1 cellular context compared by ENCODE assay signal in the genomic region with DNA sequence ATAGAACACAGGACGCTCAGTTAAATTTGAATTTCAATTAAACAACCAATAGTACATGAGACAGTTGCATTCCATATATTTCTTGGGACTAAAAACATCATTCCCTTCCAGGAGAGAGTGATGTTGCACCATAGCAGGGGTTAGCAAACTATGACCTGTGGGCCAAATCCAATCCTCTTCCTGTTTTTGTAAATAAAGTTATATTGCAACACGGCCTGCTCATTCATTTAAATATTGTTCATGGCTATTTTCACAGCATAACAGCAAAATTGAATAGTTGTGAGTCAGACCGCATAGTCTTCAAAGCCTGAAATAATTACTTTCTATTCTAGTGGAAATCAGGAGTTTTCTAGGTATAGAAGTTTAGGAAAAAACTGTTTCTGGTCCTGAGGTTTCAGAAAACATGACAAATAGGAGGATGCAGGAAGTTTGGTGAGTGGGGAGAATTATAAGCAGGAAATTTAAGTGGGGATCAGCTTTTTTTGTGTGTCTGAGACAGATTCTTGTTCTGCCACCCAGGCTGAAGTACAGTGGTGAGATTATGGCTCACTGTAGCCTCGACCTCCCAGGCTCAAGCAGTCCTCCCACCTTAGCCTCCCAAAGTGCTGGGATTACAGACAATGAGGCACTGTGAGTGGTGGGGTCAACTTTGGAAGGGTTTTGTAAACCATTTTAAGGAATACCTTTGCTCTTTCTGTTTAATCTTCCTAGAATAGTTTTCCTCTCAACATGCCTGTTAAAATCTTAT.
A peak's percentile ranks its signal among the peaks of the same experiment; 100 is the strongest.
TF ChIP-seq lines count a peak whose summit lies in the region.

No MANE protein-coding gene starts in this region.

TF ChIP-seq in HepG2, 621 proteins besides CTCF, POLR2A, EP300 and RAD21 (continued from another document and continues in another):
- TF ChIP-seq U2AF2 (IDR thresholded peaks at IDR 0.05; ENCODE audit: low read depth, low read length) (no peak), PBX2 (CRISPR knock-in tag; IDR thresholded peaks at IDR 0.05) (no peak), ETV5 (CRISPR knock-in tag; IDR thresholded peaks at IDR 0.05; ENCODE audit: borderline replicate concordance) (peak; percentile 84; the same call in 1 of the 2 replicates), RCOR2 (CRISPR knock-in tag; IDR thresholded peaks at IDR 0.05) (no peak), GLI4 (CRISPR knock-in tag; IDR thresholded peaks at IDR 0.05; ENCODE audit: borderline replicate concordance) (no peak), ZNF749 (CRISPR knock-in tag; IDR thresholded peaks at IDR 0.05; ENCODE audit: borderline replicate concordance) (no peak), MIXL1 (CRISPR knock-in tag; IDR thresholded peaks at IDR 0.05) (0 out of 2 replicates have a peak, but pooled peaks have one; percentile 12), ZNF841 (CRISPR knock-in tag; IDR thresholded peaks at IDR 0.05; ENCODE audit: borderline replicate concordance) (no peak), ZNF782 (CRISPR knock-in tag; IDR thresholded peaks at IDR 0.05; ENCODE audit: borderline replicate concordance) (no peak), SMC3 (IDR thresholded peaks at IDR 0.05; ENCODE audit: low read length) (no peak), AHR (CRISPR knock-in tag; IDR thresholded peaks at IDR 0.05) (no peak), ZNF230 (CRISPR knock-in tag; IDR thresholded peaks at IDR 0.05) (no peak), KDM2A (CRISPR knock-in tag; IDR thresholded peaks at IDR 0.05; ENCODE audit: borderline replicate concordance, low read depth) (no peak), ZNF121 (CRISPR knock-in tag; IDR thresholded peaks at IDR 0.05) (no peak), MYC (CRISPR knock-in tag; IDR thresholded peaks at IDR 0.05; ENCODE audit: borderline replicate concordance) (no peak), ZNF24 (IDR thresholded peaks at IDR 0.05) (no peak), MXD4 (CRISPR knock-in tag; IDR thresholded peaks at IDR 0.05) (no peak), STAT6 (CRISPR knock-in tag; IDR thresholded peaks at IDR 0.05; ENCODE audit: borderline replicate concordance) (no peak), THAP9 (CRISPR knock-in tag; IDR thresholded peaks at IDR 0.05; ENCODE audit: borderline replicate concordance) (no peak), GFI1 (CRISPR knock-in tag; IDR thresholded peaks at IDR 0.05; ENCODE audit: borderline replicate concordance) (no peak), GATAD2A (CRISPR knock-in tag; IDR thresholded peaks at IDR 0.05) (peak; percentile 91), IRX3 (CRISPR knock-in tag; IDR thresholded peaks at IDR 0.05; ENCODE audit: borderline replicate concordance, low read depth) (no peak), TMF1 (CRISPR knock-in tag; IDR thresholded peaks at IDR 0.05; ENCODE audit: low read depth) (no peak), FIP1L1 (IDR thresholded peaks at IDR 0.05; ENCODE audit: borderline replicate concordance, insufficient read depth, low read depth, low read length) (no peak), ZNF678 (CRISPR knock-in tag; IDR thresholded peaks at IDR 0.05) (no peak), CREB1 (IDR thresholded peaks at IDR 0.05) (no peak), CREB1 (CRISPR knock-in tag; IDR thresholded peaks at IDR 0.05) (no peak), ZNF446 (CRISPR knock-in tag; IDR thresholded peaks at IDR 0.05) (no peak), BCL3 (CRISPR knock-in tag; IDR thresholded peaks at IDR 0.05) (no peak), CHD4 (IDR thresholded peaks at IDR 0.05; ENCODE audit: borderline replicate concordance, low read length) (no peak), ARHGAP35 (CRISPR knock-in tag; IDR thresholded peaks at IDR 0.05; ENCODE audit: borderline replicate concordance) (no peak), REPIN1 (CRISPR knock-in tag; IDR thresholded peaks at IDR 0.05; ENCODE audit: borderline replicate concordance, low read depth) (no peak), ZFP1 (CRISPR knock-in tag; IDR thresholded peaks at IDR 0.05) (no peak), KDM1A (CRISPR knock-in tag; IDR thresholded peaks at IDR 0.05) (no peak)
- TF ChIP-seq, protein P1, sequence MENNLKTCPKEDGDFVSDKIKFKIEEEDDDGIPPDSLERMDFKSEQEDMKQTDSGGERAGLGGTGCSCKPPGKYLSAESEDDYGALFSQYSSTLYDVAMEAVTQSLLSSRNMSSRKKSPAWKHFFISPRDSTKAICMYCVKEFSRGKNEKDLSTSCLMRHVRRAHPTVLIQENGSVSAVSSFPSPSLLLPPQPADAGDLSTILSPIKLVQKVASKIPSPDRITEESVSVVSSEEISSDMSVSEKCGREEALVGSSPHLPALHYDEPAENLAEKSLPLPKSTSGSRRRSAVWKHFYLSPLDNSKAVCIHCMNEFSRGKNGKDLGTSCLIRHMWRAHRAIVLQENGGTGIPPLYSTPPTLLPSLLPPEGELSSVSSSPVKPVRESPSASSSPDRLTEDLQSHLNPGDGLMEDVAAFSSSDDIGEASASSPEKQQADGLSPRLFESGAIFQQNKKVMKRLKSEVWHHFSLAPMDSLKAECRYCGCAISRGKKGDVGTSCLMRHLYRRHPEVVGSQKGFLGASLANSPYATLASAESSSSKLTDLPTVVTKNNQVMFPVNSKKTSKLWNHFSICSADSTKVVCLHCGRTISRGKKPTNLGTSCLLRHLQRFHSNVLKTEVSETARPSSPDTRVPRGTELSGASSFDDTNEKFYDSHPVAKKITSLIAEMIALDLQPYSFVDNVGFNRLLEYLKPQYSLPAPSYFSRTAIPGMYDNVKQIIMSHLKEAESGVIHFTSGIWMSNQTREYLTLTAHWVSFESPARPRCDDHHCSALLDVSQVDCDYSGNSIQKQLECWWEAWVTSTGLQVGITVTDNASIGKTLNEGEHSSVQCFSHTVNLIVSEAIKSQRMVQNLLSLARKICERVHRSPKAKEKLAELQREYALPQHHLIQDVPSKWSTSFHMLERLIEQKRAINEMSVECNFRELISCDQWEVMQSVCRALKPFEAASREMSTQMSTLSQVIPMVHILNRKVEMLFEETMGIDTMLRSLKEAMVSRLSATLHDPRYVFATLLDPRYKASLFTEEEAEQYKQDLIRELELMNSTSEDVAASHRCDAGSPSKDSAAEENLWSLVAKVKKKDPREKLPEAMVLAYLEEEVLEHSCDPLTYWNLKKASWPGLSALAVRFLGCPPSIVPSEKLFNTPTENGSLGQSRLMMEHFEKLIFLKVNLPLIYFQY (CRISPR knock-in tag; IDR thresholded peaks at IDR 0.05; ENCODE audit: borderline replicate concordance) = no peak
- TF ChIP-seq, protein P2, sequence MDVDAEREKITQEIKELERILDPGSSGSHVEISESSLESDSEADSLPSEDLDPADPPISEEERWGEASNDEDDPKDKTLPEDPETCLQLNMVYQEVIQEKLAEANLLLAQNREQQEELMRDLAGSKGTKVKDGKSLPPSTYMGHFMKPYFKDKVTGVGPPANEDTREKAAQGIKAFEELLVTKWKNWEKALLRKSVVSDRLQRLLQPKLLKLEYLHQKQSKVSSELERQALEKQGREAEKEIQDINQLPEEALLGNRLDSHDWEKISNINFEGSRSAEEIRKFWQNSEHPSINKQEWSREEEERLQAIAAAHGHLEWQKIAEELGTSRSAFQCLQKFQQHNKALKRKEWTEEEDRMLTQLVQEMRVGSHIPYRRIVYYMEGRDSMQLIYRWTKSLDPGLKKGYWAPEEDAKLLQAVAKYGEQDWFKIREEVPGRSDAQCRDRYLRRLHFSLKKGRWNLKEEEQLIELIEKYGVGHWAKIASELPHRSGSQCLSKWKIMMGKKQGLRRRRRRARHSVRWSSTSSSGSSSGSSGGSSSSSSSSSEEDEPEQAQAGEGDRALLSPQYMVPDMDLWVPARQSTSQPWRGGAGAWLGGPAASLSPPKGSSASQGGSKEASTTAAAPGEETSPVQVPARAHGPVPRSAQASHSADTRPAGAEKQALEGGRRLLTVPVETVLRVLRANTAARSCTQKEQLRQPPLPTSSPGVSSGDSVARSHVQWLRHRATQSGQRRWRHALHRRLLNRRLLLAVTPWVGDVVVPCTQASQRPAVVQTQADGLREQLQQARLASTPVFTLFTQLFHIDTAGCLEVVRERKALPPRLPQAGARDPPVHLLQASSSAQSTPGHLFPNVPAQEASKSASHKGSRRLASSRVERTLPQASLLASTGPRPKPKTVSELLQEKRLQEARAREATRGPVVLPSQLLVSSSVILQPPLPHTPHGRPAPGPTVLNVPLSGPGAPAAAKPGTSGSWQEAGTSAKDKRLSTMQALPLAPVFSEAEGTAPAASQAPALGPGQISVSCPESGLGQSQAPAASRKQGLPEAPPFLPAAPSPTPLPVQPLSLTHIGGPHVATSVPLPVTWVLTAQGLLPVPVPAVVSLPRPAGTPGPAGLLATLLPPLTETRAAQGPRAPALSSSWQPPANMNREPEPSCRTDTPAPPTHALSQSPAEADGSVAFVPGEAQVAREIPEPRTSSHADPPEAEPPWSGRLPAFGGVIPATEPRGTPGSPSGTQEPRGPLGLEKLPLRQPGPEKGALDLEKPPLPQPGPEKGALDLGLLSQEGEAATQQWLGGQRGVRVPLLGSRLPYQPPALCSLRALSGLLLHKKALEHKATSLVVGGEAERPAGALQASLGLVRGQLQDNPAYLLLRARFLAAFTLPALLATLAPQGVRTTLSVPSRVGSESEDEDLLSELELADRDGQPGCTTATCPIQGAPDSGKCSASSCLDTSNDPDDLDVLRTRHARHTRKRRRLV (CRISPR knock-in tag; IDR thresholded peaks at IDR 0.05) = no peak
- TF ChIP-seq, protein P3, sequence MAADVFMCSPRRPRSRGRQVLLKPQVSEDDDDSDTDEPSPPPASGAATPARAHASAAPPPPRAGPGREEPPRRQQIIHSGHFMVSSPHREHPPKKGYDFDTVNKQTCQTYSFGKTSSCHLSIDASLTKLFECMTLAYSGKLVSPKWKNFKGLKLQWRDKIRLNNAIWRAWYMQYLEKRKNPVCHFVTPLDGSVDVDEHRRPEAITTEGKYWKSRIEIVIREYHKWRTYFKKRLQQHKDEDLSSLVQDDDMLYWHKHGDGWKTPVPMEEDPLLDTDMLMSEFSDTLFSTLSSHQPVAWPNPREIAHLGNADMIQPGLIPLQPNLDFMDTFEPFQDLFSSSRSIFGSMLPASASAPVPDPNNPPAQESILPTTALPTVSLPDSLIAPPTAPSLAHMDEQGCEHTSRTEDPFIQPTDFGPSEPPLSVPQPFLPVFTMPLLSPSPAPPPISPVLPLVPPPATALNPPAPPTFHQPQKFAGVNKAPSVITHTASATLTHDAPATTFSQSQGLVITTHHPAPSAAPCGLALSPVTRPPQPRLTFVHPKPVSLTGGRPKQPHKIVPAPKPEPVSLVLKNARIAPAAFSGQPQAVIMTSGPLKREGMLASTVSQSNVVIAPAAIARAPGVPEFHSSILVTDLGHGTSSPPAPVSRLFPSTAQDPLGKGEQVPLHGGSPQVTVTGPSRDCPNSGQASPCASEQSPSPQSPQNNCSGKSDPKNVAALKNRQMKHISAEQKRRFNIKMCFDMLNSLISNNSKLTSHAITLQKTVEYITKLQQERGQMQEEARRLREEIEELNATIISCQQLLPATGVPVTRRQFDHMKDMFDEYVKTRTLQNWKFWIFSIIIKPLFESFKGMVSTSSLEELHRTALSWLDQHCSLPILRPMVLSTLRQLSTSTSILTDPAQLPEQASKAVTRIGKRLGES (CRISPR knock-in tag; IDR thresholded peaks at IDR 0.05; ENCODE audit: borderline replicate concordance) = no peak
